ENCODE assay signal across 6 cellular contexts in genomic region chr22:46355996-46356471, GRCh38.
"Had no signal": no experiment of that assay in that cellular context is flagged by ENCODE, and none has a peak within 500 bp of the region (broad histone marks: within the 10 kb centered on the region; RNA-seq: fewer than 3 reads in every experiment).

No MANE protein-coding gene starts in this region.

- H3K4me3 Mint-ChIP-seq: activated naive CD8-positive, alpha-beta T cell; activated T-cell treated with anti-CD3 and anti-CD28 coated beads, Interleukin-2, amount 50 U/mL, for 4 hours; immature natural killer cell had no signal

- H3K4me1 ChIP-seq: parathyroid adenoma had no signal

- H3K36me3 Mint-ChIP-seq: activated naive CD8-positive, alpha-beta T cell had no signal

- H3K27me3 Mint-ChIP-seq: activated naive CD8-positive, alpha-beta T cell had no signal

- H3K27ac Mint-ChIP-seq: activated naive CD8-positive, alpha-beta T cell had no signal

- H3K9me3 ChIP-seq: esophagus muscularis mucosa had no signal

- H3K4me2 ChIP-seq: smooth muscle cell had no signal

- H3K9me3 Mint-ChIP-seq: activated T-cell treated with anti-CD3 and anti-CD28 coated beads, Interleukin-2, amount 50 U/mL, for 4 hours had no signal

- H3K27me3 ChIP-seq: esophagus muscularis mucosa had no signal

- H3K4me3 ChIP-seq: esophagus muscularis mucosa, smooth muscle cell had no signal

- H3K27ac ChIP-seq: esophagus muscularis mucosa, parathyroid adenoma had no signal
